Comparison of ENCODE assay signal across 10 cellular contexts in the genomic region with DNA sequence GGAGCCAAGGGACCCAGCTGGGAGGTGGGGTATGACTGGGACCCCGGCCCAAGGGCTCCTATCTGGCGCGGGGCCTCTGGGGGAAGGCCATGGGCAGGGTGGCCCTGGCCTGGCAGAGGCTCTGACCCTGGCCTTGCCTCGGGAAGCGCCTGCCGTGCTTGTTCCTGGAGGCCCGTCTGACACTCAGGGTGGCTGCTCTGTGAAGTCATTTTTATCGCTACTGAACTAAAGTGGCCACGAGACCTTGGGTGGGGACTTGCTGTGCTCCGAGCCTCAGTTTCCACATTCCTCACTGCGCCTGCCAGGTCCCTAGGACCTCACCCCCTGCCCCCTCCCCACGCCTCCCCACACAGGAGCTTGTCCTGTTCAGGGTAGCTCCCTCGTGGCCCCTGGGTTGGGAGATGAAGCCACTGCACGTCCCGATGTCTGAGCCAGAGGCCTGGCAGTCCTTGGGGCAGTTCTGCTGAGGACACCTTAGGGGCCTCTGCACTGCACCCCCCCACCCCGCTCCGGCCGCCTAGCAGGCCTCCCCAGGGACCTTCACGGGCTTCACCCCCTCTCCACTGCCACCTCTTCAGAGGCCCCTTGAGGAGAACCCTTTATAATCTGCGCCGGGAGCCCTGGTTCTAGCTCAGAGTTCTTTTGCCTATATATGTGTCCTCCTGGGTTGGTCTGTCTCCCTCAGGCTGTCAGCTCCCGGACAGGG. TPM values are rescaled to one million over a fixed set of nuclear protein-coding genes. Genes with fewer than 3 reads are reported as not detected.
DNase-seq lines count a peak whose midpoint lies in the region; ATAC-seq and TF ChIP-seq lines count a peak whose summit lies in the region.
"Had no signal": no experiment of that assay in that cellular context is flagged by ENCODE, and none has a peak within 500 bp of the region (broad histone marks: within the 10 kb centered on the region; RNA-seq: fewer than 3 reads in every experiment).

No MANE protein-coding gene starts in this region.

- no peak overlapping the region for H2AFZ ChIP-seq in SK-N-SH (ENCODE audit: low read depth)

- H3K79me2 ChIP-seq in SK-N-SH (ENCODE audit: insufficient read depth) = no peaks in the 10 kb centered on the region

- no peak overlapping the region for H3K4me2 ChIP-seq in SK-N-SH

- intact Hi-C loops in lower lobe of right lung (cut with DNase I) = no loop called here
- intact Hi-C loops in thyroid gland (cut with DNase I) = loop anchor here (5.0 kb wide), 4 partner anchors 106 to 611 kb away; no protein-coding TSS in a partner anchor
- intact Hi-C loops in prostate gland (cut with DNase I) = loop anchor here (1.0 to 10.0 kb wide), 5 partner anchors 105 to 793 kb away; no protein-coding TSS in a partner anchor

- H3K4me1 ChIP-seq in SK-N-SH (ENCODE audit: control insufficient read depth in 1 of 2, insufficient read depth in 2 of 2, low read depth in 1 of 2, low read length in 1 of 2) (peaks cover 0 to 8% of the 10 kb centered on the region in 2 experiments; a peak in 1 of 4 replicates), adipocyte (ENCODE audit: control insufficient read depth, insufficient read depth, low read length) (peaks cover 17% of the 10 kb centered on the region), lower lobe of right lung (peaks cover 27% of the 10 kb centered on the region), thyroid gland (peaks cover 20 to 36% of the 10 kb centered on the region in 2 donors), prostate gland (replicated peaks) (peaks cover 3% of the 10 kb centered on the region)

- H3K4me1 Mint-ChIP-seq in stimulated activated effector memory CD8-positive, alpha-beta T cell treated with anti-CD3 and anti-CD28 coated beads, Interleukin-12 subunit alpha, Interleukin-12 subunit beta, amount 100 ng/mL, for 72 hours = no peaks in the 10 kb centered on the region

- no peaks in the 10 kb centered on the region for H3K36me3 ChIP-seq in SK-N-SH (replicated peaks in 1 of 2; ENCODE audit: control insufficient read depth in 1 of 2, insufficient read depth in 2 of 2, low read length in 1 of 2)
- H3K36me3 ChIP-seq in adipocyte (ENCODE audit: control insufficient read depth, insufficient read depth, low read length, severe bottlenecking) = no peaks in the 10 kb centered on the region
- H3K36me3 ChIP-seq in lower lobe of right lung = no peaks in the 10 kb centered on the region
- H3K36me3 ChIP-seq in thyroid gland = no peaks in the 10 kb centered on the region
- no peaks in the 10 kb centered on the region for H3K36me3 ChIP-seq in prostate gland

- POLR2A ChIA-PET in SK-N-SH (lab: Yijun Ruan, JAX) = no interaction called here

- CTCF ChIA-PET in SK-N-SH (lab: Yijun Ruan, JAX) = interaction anchor here (0.5 to 16.0 kb wide), 52 partner anchors 9 to 578 kb away, joined by 3 to 301 read pairs (median 5); no protein-coding TSS in a partner anchor

- ATAC-seq in SK-N-SH treated with all-trans-retinoic acid at 6 μM for 48 hours (peak; percentile 32), lower lobe of right lung (no peak), HG02642 (IDR thresholded peaks at IDR 0.05; ENCODE audit: poor library complexity, unreplicated experiment) (no peak)
- ATAC-seq in stimulated activated effector memory CD8-positive, alpha-beta T cell treated with anti-CD3 and anti-CD28 coated beads, Interleukin-12 subunit alpha, Interleukin-12 subunit beta, amount 100 ng/mL, for 72 hours = peak; percentile 8

- peak overlapping the region; percentile 38 for H3K4me3 Mint-ChIP-seq in stimulated activated effector memory CD8-positive, alpha-beta T cell treated with anti-CD3 and anti-CD28 coated beads, Interleukin-12 subunit alpha, Interleukin-12 subunit beta, amount 100 ng/mL, for 72 hours

- no peaks in the 10 kb centered on the region for H3K9me3 Mint-ChIP-seq in stimulated activated effector memory CD8-positive, alpha-beta T cell treated with anti-CD3 and anti-CD28 coated beads, Interleukin-12 subunit alpha, Interleukin-12 subunit beta, amount 100 ng/mL, for 72 hours

- H3K9me2 ChIP-seq in SK-N-SH = no peaks in the 10 kb centered on the region

- no peak for TF ChIP-seq RAD21 in SK-N-SH (IDR thresholded peaks at IDR 0.05; ENCODE audit: low read length)

- no peak for TF ChIP-seq EP300 in SK-N-SH (IDR thresholded peaks at IDR 0.05; ENCODE audit: borderline replicate concordance in 1 of 2, low read depth in 1 of 2, low read length in 1 of 2)

- H3K4me3 ChIP-seq in SK-N-SH (ENCODE audit: low read depth in 2 of 2, low read length in 1 of 2) = no peak overlapping the region; a peak in 1 of 4 replicates
- H3K4me3 ChIP-seq in adipocyte (ENCODE audit: low read length) = peak overlapping the region; percentile 50
- H3K4me3 ChIP-seq in lower lobe of right lung = no peak overlapping the region
- H3K4me3 ChIP-seq in thyroid gland (replicated peaks in 1 of 3) = no peak overlapping the region
- no peak overlapping the region for H3K4me3 ChIP-seq in prostate gland

- H3F3A ChIP-seq in SK-N-SH (replicated peaks; ENCODE audit: insufficient read depth) = peaks cover 8% of the 10 kb centered on the region

- no peak overlapping the region for H3K9ac ChIP-seq in SK-N-SH
- peak overlapping the region; percentile 48 for H3K9ac ChIP-seq in adipocyte (ENCODE audit: low read length)

- WGBS in SK-N-SH (ENCODE audit: low lambda C conversion rate) = 44% methylated on average over 8 of the region's 22 CpGs
- WGBS in thyroid gland, 2 donors = 54 to 60% methylated on average over 16 to 19 of the region's 22 CpGs
- WGBS in prostate gland = 70% methylated on average over 18 of the region's 22 CpGs

- peaks cover 57% of the 10 kb centered on the region for H3K27me3 ChIP-seq in SK-N-SH (ENCODE audit: insufficient read depth)
- H3K27me3 ChIP-seq in adipocyte (replicated peaks; ENCODE audit: control insufficient read depth, insufficient read depth, low read length) = peaks cover 44% of the 10 kb centered on the region
- peaks cover 71% of the 10 kb centered on the region for H3K27me3 ChIP-seq in lower lobe of right lung (ENCODE audit: low read depth)
- no peaks in the 10 kb centered on the region for H3K27me3 ChIP-seq in thyroid gland
- H3K27me3 ChIP-seq in prostate gland (replicated peaks; ENCODE audit: insufficient read depth) = peaks cover 11% of the 10 kb centered on the region

- H3K9me3 ChIP-seq in SK-N-SH (no peaks in the 10 kb centered on the region), adipocyte (ENCODE audit: control insufficient read depth, low read length) (no peaks in the 10 kb centered on the region), lower lobe of right lung (no peaks in the 10 kb centered on the region), thyroid gland (no peaks in the 10 kb centered on the region), prostate gland (no peaks in the 10 kb centered on the region)

- no peaks in the 10 kb centered on the region for H4K20me1 ChIP-seq in SK-N-SH (ENCODE audit: insufficient read depth)

- DNase-seq in SK-N-SH (no peak), adipocyte (ENCODE audit: low read depth) (no peak), lower lobe of right lung (peak; percentile 43), thyroid gland (no peak), prostate gland (ENCODE audit: low spot score) (no peak)
- no peak for DNase-seq in stimulated activated effector memory CD8-positive, alpha-beta T cell treated with anti-CD3 and anti-CD28 coated beads, Interleukin-12 subunit alpha, Interleukin-12 subunit beta, amount 100 ng/mL, for 72 hours (ENCODE audit: low spot score in 2 of 2)
- DNase-seq: NCI-H446 treated with DMSO at 0.1 percent for 48 hours had no signal

- H3K36me3 Mint-ChIP-seq in stimulated activated effector memory CD8-positive, alpha-beta T cell treated with anti-CD3 and anti-CD28 coated beads, Interleukin-12 subunit alpha, Interleukin-12 subunit beta, amount 100 ng/mL, for 72 hours = no peaks in the 10 kb centered on the region

- H3K27ac ChIP-seq in SK-N-SH (ENCODE audit: low read depth in 2 of 2, low read length in 1 of 2) (no peak overlapping the region), lower lobe of right lung (no peak overlapping the region), thyroid gland (no peak overlapping the region), prostate gland (no peak overlapping the region)
- H3K27ac ChIP-seq: 22Rv1 had no signal

- no peak for TF ChIP-seq POLR2A in thyroid gland (IDR thresholded peaks at IDR 0.05)
- TF ChIP-seq POLR2A in prostate gland (IDR thresholded peaks at IDR 0.05) = no peak

- TF ChIP-seq CTCF in SK-N-SH (IDR thresholded peaks at IDR 0.05) = no peak
- no peak for TF ChIP-seq CTCF in lower lobe of right lung (IDR thresholded peaks at IDR 0.05)
- TF ChIP-seq CTCF in thyroid gland (IDR thresholded peaks at IDR 0.05) = no peak
- no peak for TF ChIP-seq CTCF in prostate gland (IDR thresholded peaks at IDR 0.05)

- no peak overlapping the region for H3K27ac Mint-ChIP-seq in stimulated activated effector memory CD8-positive, alpha-beta T cell treated with anti-CD3 and anti-CD28 coated beads, Interleukin-12 subunit alpha, Interleukin-12 subunit beta, amount 100 ng/mL, for 72 hours

TF ChIP-seq in SK-N-SH treated with all-trans-retinoic acid at 6 μM for 48 hours, 23 proteins besides CTCF, POLR2A, EP300 and RAD21 (continues in another document):
- TF ChIP-seq ZNF8 (CRISPR knock-in tag; IDR thresholded peaks at IDR 0.05) = no peak
- TF ChIP-seq CSDC2 (CRISPR knock-in tag; IDR thresholded peaks at IDR 0.05) = no peak
- no peak for TF ChIP-seq ESRRG (CRISPR knock-in tag; IDR thresholded peaks at IDR 0.05)
- TF ChIP-seq BACH2 (CRISPR knock-in tag; IDR thresholded peaks at IDR 0.05; ENCODE audit: borderline replicate concordance) = no peak
- no peak for TF ChIP-seq ZC3H10 (CRISPR knock-in tag; IDR thresholded peaks at IDR 0.05)
- TF ChIP-seq ZFP3 (CRISPR knock-in tag; IDR thresholded peaks at IDR 0.05) = no peak
- no peak for TF ChIP-seq PPARA (CRISPR knock-in tag; IDR thresholded peaks at IDR 0.05; ENCODE audit: borderline replicate concordance)

RNA-seq across cellular contexts. Expression of gene SORCS2, which starts 0.6 kb away (rescaled TPM):
- 0.99 and 1.6 TPM in 2 replicates for polyA plus RNA-seq in SK-N-SH (2012; rRNA removed)
- 0.58 and 0.79 TPM in 2 replicates for polyA plus RNA-seq in SK-N-SH (2012; cell fraction: cytosol; rRNA removed)
- 2.2 and 2.5 TPM in 2 replicates for polyA plus RNA-seq in SK-N-SH (2012; cell fraction: nucleus; rRNA removed)
- total RNA-seq in lower lobe of right lung (5.8 TPM), thyroid gland (10 to 100 TPM in 1 of 4 donors, 1 to 10 TPM in 3; 1.7 to 13.6 (median 3.6) TPM), prostate gland (1 to 10 TPM; 1.0 to 4.4 TPM)

Comparison
In these comparisons a context has a peak if more than half of its experiments do, and no peak if none do; other contexts are left out.
1. ATAC-seq: peak in SK-N-SH treated with all-trans-retinoic acid at 6 μM for 48 hours (single experiment) and stimulated activated effector memory CD8-positive, alpha-beta T cell treated with anti-CD3 and anti-CD28 coated beads, Interleukin-12 subunit alpha, Interleukin-12 subunit beta, amount 100 ng/mL, for 72 hours (single experiment); none in lower lobe of right lung (0 of 2) and HG02642 (single experiment).